10 cellular contexts compared by ENCODE assay signal in genomic region chr10:6140141-6140841, GRCh38. TPM values are rescaled to one million over a fixed set of nuclear protein-coding genes. Genes with fewer than 3 reads are reported as not detected.
DNase-seq lines count a peak whose midpoint lies in the region; FAIRE-seq and TF ChIP-seq lines count a peak whose summit lies in the region.
"Had no signal": no experiment of that assay in that cellular context is flagged by ENCODE, and none has a peak within 500 bp of the region (broad histone marks: within the 10 kb centered on the region; RNA-seq: fewer than 3 reads in every experiment).

No MANE protein-coding gene starts in this region.

- no peak overlapping the region for H3K56ac ChIP-seq in H1 (replicated peaks; ENCODE audit: insufficient read length, low read depth, low read length)

- TF ChIP-seq CTCF in H1 (IDR thresholded peaks at IDR 0.05; ENCODE audit: control extremely low read depth in 1 of 3, insufficient read depth in 1 of 3, low read depth in 1 of 3, low read length in 3 of 3) (no peak), right atrium auricular region (IDR thresholded peaks at IDR 0.05) (no peak)

- H3K4me3 Mint-ChIP-seq in activated CD4-positive, alpha-beta T cell treated with anti-CD3 and anti-CD28 coated beads, Interleukin-2, amount 10 ng/mL, durations not matched to agents 7 days and 5 days: peak overlapping the region; percentile 65
- peak overlapping the region; percentile 69 for H3K4me3 Mint-ChIP-seq in T-helper 1 cell treated with Interleukin-12 subunit alpha and Interleukin-12 subunit beta and Interleukin-4 antibody, amounts not matched to agents 30 μg/mL and 1 μg/mL, for 36 hours
- H3K4me3 Mint-ChIP-seq in stimulated activated naive CD8-positive, alpha-beta T cell treated with anti-CD3 and anti-CD28 coated beads, Interleukin-15, Interleukin-2, amounts not matched to agents 100 ng/mL and 50 ng/mL, for 24 hours: peak overlapping the region; percentile 74

- DNase-seq in activated CD4-positive, alpha-beta T cell treated with anti-CD3 and anti-CD28 coated beads, Interleukin-2, amount 10 ng/mL, durations not matched to agents 7 days and 5 days: peak; percentile 59
- DNase-seq in activated CD4-positive, alpha-beta T cell treated with anti-CD3 and anti-CD28 coated beads, Interleukin-2, amount 50 U/mL, for 4 hours: no peak
- DNase-seq in H1 (ENCODE audit: low read depth in 1 of 2, low spot score in 2 of 2) (no peak), HT-29 (ENCODE audit: low spot score) (no peak), NOMO-1 treated with dmso at 0.1 percent for 144 hours (lab: John Stamatoyannopoulos, UW; ENCODE audit: unreplicated experiment) (no peak), right atrium auricular region (ENCODE audit: low spot score) (no peak)
- DNase-seq: NCI-H510A had no signal

- TF ChIP-seq POLR2A in H1 (IDR thresholded peaks at IDR 0.05; ENCODE audit: control extremely low read depth in 1 of 2, low read depth in 2 of 2, low read length in 2 of 2): no peak

- no peak overlapping the region for H3K14ac ChIP-seq in H1 (ENCODE audit: insufficient read length)

- POLR2A ChIA-PET in activated CD4-positive, alpha-beta T cell treated with anti-CD3 and anti-CD28 coated beads, Interleukin-2, amount 10 ng/mL, durations not matched to agents 7 days and 5 days (lab: Charles Lee): no interaction called here
- POLR2A ChIA-PET in H1 (lab: Charles Lee; ENCODE audit: partially characterized antibody): interaction anchor here (1.1 to 2.2 kb wide), 3 partner anchors 10 to 62 kb away, joined by 3 to 6 read pairs (median 5); partner anchors contain the start of gene PFKFB3

- H4K20me1 ChIP-seq in H1 (replicated peaks in 1 of 2; ENCODE audit: control insufficient read depth in 1 of 2, insufficient read depth in 2 of 2, low read length in 2 of 2): no peaks in the 10 kb centered on the region

- peak overlapping the region; percentile 85 for H3K27ac Mint-ChIP-seq in activated CD4-positive, alpha-beta T cell treated with anti-CD3 and anti-CD28 coated beads, Interleukin-2, amount 10 ng/mL, durations not matched to agents 7 days and 5 days
- peak overlapping the region; percentile 62 for H3K27ac Mint-ChIP-seq in T-helper 1 cell treated with Interleukin-12 subunit alpha and Interleukin-12 subunit beta and Interleukin-4 antibody, amounts not matched to agents 30 μg/mL and 1 μg/mL, for 36 hours
- H3K27ac Mint-ChIP-seq in stimulated activated naive CD8-positive, alpha-beta T cell treated with anti-CD3 and anti-CD28 coated beads, Interleukin-15, Interleukin-2, amounts not matched to agents 100 ng/mL and 50 ng/mL, for 24 hours: peak overlapping the region; percentile 11

- no peaks in the 10 kb centered on the region for H3K79me1 ChIP-seq in H1 (ENCODE audit: low read depth, low read length)

- H3K18ac ChIP-seq in H1 (ENCODE audit: extremely low read depth, low read length): no peak overlapping the region

- CTCF ChIA-PET in activated CD4-positive, alpha-beta T cell treated with anti-CD3 and anti-CD28 coated beads, Interleukin-2, amount 10 ng/mL, durations not matched to agents 7 days and 5 days (lab: Charles Lee): interaction anchor here (0.7 to 2.6 kb wide), 4 partner anchors 8 to 262 kb away, joined by 3 to 11 read pairs (median 5); partner anchors contain the start of gene PFKFB3
- CTCF ChIA-PET in H1 (lab: Charles Lee; ENCODE audit: partially characterized antibody): interaction anchor here (1.5 to 2.7 kb wide), 3 partner anchors 8 to 49 kb away, joined by 4 to 17 read pairs (median 6); no protein-coding TSS in a partner anchor

- H3K9me3 ChIP-seq in H1 (ENCODE audit: insufficient read depth in 2 of 2, low read depth in 1 of 2, low read length in 1 of 2) (no peaks in the 10 kb centered on the region), right atrium auricular region (no peaks in the 10 kb centered on the region)
- H3K9me3 ChIP-seq: left lung had no signal

- peaks cover 9% of the 10 kb centered on the region; the same call in 1 of the 2 replicates for H3K23me2 ChIP-seq in H1 (ENCODE audit: low read depth, low read length)

- no peak overlapping the region for H4K5ac ChIP-seq in H1 (ENCODE audit: insufficient read length, low read depth, low read length)

- no peak overlapping the region for H3K23ac ChIP-seq in H1 (ENCODE audit: insufficient read length)

- peaks cover 1 to 17% (median 5%) of the 10 kb centered on the region in 4 experiments; a peak in 4 of 7 replicates for H3K27me3 ChIP-seq in H1 (replicated peaks in 1 of 4; ENCODE audit: control insufficient read depth in 3 of 4, extremely low read depth in 1 of 4, insufficient read depth in 3 of 4, low read length in 3 of 4)
- H3K27me3 ChIP-seq in right atrium auricular region: no peaks in the 10 kb centered on the region

- no peaks in the 10 kb centered on the region for H3K36me3 Mint-ChIP-seq in activated CD4-positive, alpha-beta T cell treated with anti-CD3 and anti-CD28 coated beads, Interleukin-2, amount 10 ng/mL, durations not matched to agents 7 days and 5 days (ENCODE audit: low read depth)
- no peaks in the 10 kb centered on the region for H3K36me3 Mint-ChIP-seq in T-helper 1 cell treated with Interleukin-12 subunit alpha and Interleukin-12 subunit beta and Interleukin-4 antibody, amounts not matched to agents 30 μg/mL and 1 μg/mL, for 36 hours (ENCODE audit: low read depth)
- no peaks in the 10 kb centered on the region for H3K36me3 Mint-ChIP-seq in stimulated activated naive CD8-positive, alpha-beta T cell treated with anti-CD3 and anti-CD28 coated beads, Interleukin-15, Interleukin-2, amounts not matched to agents 100 ng/mL and 50 ng/mL, for 24 hours (ENCODE audit: low read depth)

- WGBS in H1 (ENCODE audit: extremely low coverage in 1 of 2, insufficient coverage in 1 of 2, insufficient read length in 1 of 2, insufficient replicate concordance in 2 of 2, low coverage in 1 of 2, low lambda C conversion rate in 2 of 2, missing lambda C conversion rate in 1 of 2), 2 experiments: 75% methylated on average over 27 of the region's 28 CpGs; no CpG with 5 or more reads in 1 of the 2 experiments

- H3K79me2 ChIP-seq in H1 (ENCODE audit: control insufficient read depth in 1 of 2, insufficient read depth in 2 of 2, low read length in 2 of 2): no peaks in the 10 kb centered on the region

- peaks cover 67% of the 10 kb centered on the region for H3K4me1 Mint-ChIP-seq in activated CD4-positive, alpha-beta T cell treated with anti-CD3 and anti-CD28 coated beads, Interleukin-2, amount 10 ng/mL, durations not matched to agents 7 days and 5 days
- H3K4me1 Mint-ChIP-seq in T-helper 1 cell treated with Interleukin-12 subunit alpha and Interleukin-12 subunit beta and Interleukin-4 antibody, amounts not matched to agents 30 μg/mL and 1 μg/mL, for 36 hours (ENCODE audit: low read depth): peaks cover 65% of the 10 kb centered on the region
- peaks cover 89% of the 10 kb centered on the region for H3K4me1 Mint-ChIP-seq in stimulated activated naive CD8-positive, alpha-beta T cell treated with anti-CD3 and anti-CD28 coated beads, Interleukin-15, Interleukin-2, amounts not matched to agents 100 ng/mL and 50 ng/mL, for 24 hours (ENCODE audit: low read depth)

- H2BK120ac ChIP-seq in H1 (replicated peaks; ENCODE audit: low read depth, low read length): no peak overlapping the region

- H4K91ac ChIP-seq in H1 (replicated peaks; ENCODE audit: insufficient read length, low read length): no peak overlapping the region

- H3K4me2 ChIP-seq in H1 (ENCODE audit: insufficient read depth in 1 of 2, low read depth in 2 of 2, low read length in 2 of 2): peak overlapping the region in 1 of 2 experiments; percentile 37; a peak in 2 of 4 replicates

- H3K9ac ChIP-seq in H1 (replicated peaks in 1 of 4; ENCODE audit: extremely low read depth in 1 of 4, low read depth in 3 of 4, low read length in 3 of 4): no peak overlapping the region

- H2BK12ac ChIP-seq in H1 (ENCODE audit: low read depth, low read length): no peak overlapping the region

- no peak overlapping the region for H2BK5ac ChIP-seq in H1 (ENCODE audit: low read depth, low read length)

- no peak overlapping the region for H2BK15ac ChIP-seq in H1 (ENCODE audit: low read length)

- H3K4me3 ChIP-seq in H1 (ENCODE audit: extremely low read depth in 1 of 4, insufficient read depth in 2 of 4, low read depth in 3 of 4, low read length in 4 of 4) (no peak overlapping the region; a peak in 1 of 8 replicates), right atrium auricular region (no peak overlapping the region)

- H2AK5ac ChIP-seq in H1 (ENCODE audit: low read depth, low read length): no peak overlapping the region

- no peak for FAIRE-seq in H1 (lab: Jason Lieb, UNC)

- H4K8ac ChIP-seq in H1 (ENCODE audit: extremely low read depth, insufficient read depth, low read length): no peak overlapping the region

- no peak overlapping the region for H3K4ac ChIP-seq in H1 (replicated peaks; ENCODE audit: insufficient read length, low read depth, low read length)

- no peak overlapping the region for H3K27ac ChIP-seq in H1 (ENCODE audit: low read depth, low read length)
- H3K27ac ChIP-seq in right atrium auricular region: no peak overlapping the region

- H2BK20ac ChIP-seq in H1 (ENCODE audit: low read length): no peak overlapping the region; the same call in 1 of the 2 replicates

- no peak for TF ChIP-seq RAD21 in H1 (IDR thresholded peaks at IDR 0.05 in 1 of 2, conservative IDR thresholded peaks at IDR 0.05 in 1 of 2; ENCODE audit: low read depth in 2 of 2, low read length in 2 of 2)

- H2AFZ ChIP-seq in H1 (ENCODE audit: low read length): no peak overlapping the region

- peaks cover 2 to 12% (median 8%) of the 10 kb centered on the region in 4 experiments for H3K4me1 ChIP-seq in H1 (replicated peaks in 1 of 4; ENCODE audit: control insufficient read depth in 3 of 4, insufficient read depth in 4 of 4, low read length in 3 of 4)
- H3K4me1 ChIP-seq in right atrium auricular region: peaks cover 3 to 7% of the 10 kb centered on the region in 2 donors

- H3K36me3 ChIP-seq in H1 (ENCODE audit: control insufficient read depth in 2 of 4, insufficient read depth in 4 of 4, low read length in 3 of 4): no peaks in the 10 kb centered on the region
- no peaks in the 10 kb centered on the region for H3K36me3 ChIP-seq in right atrium auricular region
- H3K36me3 ChIP-seq: left lung had no signal

- no peaks in the 10 kb centered on the region for H3K9me3 Mint-ChIP-seq in activated CD4-positive, alpha-beta T cell treated with anti-CD3 and anti-CD28 coated beads, Interleukin-2, amount 10 ng/mL, durations not matched to agents 7 days and 5 days
- H3K9me3 Mint-ChIP-seq in T-helper 1 cell treated with Interleukin-12 subunit alpha and Interleukin-12 subunit beta and Interleukin-4 antibody, amounts not matched to agents 30 μg/mL and 1 μg/mL, for 36 hours: no peaks in the 10 kb centered on the region
- H3K9me3 Mint-ChIP-seq in stimulated activated naive CD8-positive, alpha-beta T cell treated with anti-CD3 and anti-CD28 coated beads, Interleukin-15, Interleukin-2, amounts not matched to agents 100 ng/mL and 50 ng/mL, for 24 hours: no peaks in the 10 kb centered on the region

- TF ChIP-seq EP300 in H1 (IDR thresholded peaks at IDR 0.05; ENCODE audit: borderline replicate concordance in 1 of 2, low read depth in 2 of 2, low read length in 2 of 2): no peak

- H3K27me3 Mint-ChIP-seq in activated CD4-positive, alpha-beta T cell treated with anti-CD3 and anti-CD28 coated beads, Interleukin-2, amount 10 ng/mL, durations not matched to agents 7 days and 5 days: peaks cover 4% of the 10 kb centered on the region
- peaks cover 11% of the 10 kb centered on the region for H3K27me3 Mint-ChIP-seq in T-helper 1 cell treated with Interleukin-12 subunit alpha and Interleukin-12 subunit beta and Interleukin-4 antibody, amounts not matched to agents 30 μg/mL and 1 μg/mL, for 36 hours (ENCODE audit: low read depth)
- peaks cover 18% of the 10 kb centered on the region for H3K27me3 Mint-ChIP-seq in stimulated activated naive CD8-positive, alpha-beta T cell treated with anti-CD3 and anti-CD28 coated beads, Interleukin-15, Interleukin-2, amounts not matched to agents 100 ng/mL and 50 ng/mL, for 24 hours

RNA-seq across cellular contexts. Expression of gene RBM17, which starts 51.5 kb away (rescaled TPM):
- 100 to 1,000 TPM; 164 to 177 TPM for total RNA-seq in activated CD4-positive, alpha-beta T cell treated with anti-CD3 and anti-CD28 coated beads, Interleukin-2, amount 10 ng/mL, durations not matched to agents 7 days and 5 days
- total RNA-seq in H1 (2021; fragmentation: NEBNext Ultra II Directional; extraction: Animal tissue kit (Norgen Biotek cat#: 25700)): 120 and 128 TPM in 2 replicates
- polyA plus RNA-seq in H1 (2011; rRNA removed): 15.7 and 22.9 TPM in 2 replicates
- polyA plus RNA-seq in H1 (2011; cell fraction: cytosol; rRNA removed): 46.4 TPM
- polyA plus RNA-seq in H1 (2011; cell fraction: nucleus; rRNA removed): 85.1 TPM
- polyA plus RNA-seq in H1 (2012, experiment 1 of 2): 97.6 to 142 TPM (median 112 TPM) in 4 replicates
- 18.0 TPM for polyA plus RNA-seq in H1 (2012, experiment 2 of 2)
- 105 TPM for polyA plus RNA-seq in H1 (2013, experiment 1 of 2)
- 105 TPM for polyA plus RNA-seq in H1 (2013, experiment 2 of 2)
- 23.0 and 32.3 TPM in 2 replicates for polyA minus RNA-seq in H1 (2011; rRNA and poly(A)+ RNA removed)
- polyA minus RNA-seq in H1 (2011; cell fraction: cytosol; rRNA and poly(A)+ RNA removed): 26.4 TPM
- polyA minus RNA-seq in H1 (2011; cell fraction: nucleus; rRNA and poly(A)+ RNA removed): 41.5 TPM
- total RNA-seq in HT-29 (2014; rRNA removed; shearing (Covaris generic)): 47.7 and 48.7 TPM in 2 replicates
- total RNA-seq in right atrium auricular region: 10 to 100 TPM; 27.4 to 30.1 TPM

Comparison
In these comparisons a context has a peak if more than half of its experiments do, and no peak if none do; other contexts are left out.
1. H3K27ac Mint-ChIP-seq: peak in every context shown above with its lines; median percentile 85 in activated CD4-positive, alpha-beta T cell treated with anti-CD3 and anti-CD28 coated beads, Interleukin-2, amount 10 ng/mL, durations not matched to agents 7 days and 5 days; 62 in T-helper 1 cell treated with Interleukin-12 subunit alpha and Interleukin-12 subunit beta and Interleukin-4 antibody, amounts not matched to agents 30 μg/mL and 1 μg/mL, for 36 hours; 11 in stimulated activated naive CD8-positive, alpha-beta T cell treated with anti-CD3 and anti-CD28 coated beads, Interleukin-15, Interleukin-2, amounts not matched to agents 100 ng/mL and 50 ng/mL, for 24 hours.